In the genomic region with DNA sequence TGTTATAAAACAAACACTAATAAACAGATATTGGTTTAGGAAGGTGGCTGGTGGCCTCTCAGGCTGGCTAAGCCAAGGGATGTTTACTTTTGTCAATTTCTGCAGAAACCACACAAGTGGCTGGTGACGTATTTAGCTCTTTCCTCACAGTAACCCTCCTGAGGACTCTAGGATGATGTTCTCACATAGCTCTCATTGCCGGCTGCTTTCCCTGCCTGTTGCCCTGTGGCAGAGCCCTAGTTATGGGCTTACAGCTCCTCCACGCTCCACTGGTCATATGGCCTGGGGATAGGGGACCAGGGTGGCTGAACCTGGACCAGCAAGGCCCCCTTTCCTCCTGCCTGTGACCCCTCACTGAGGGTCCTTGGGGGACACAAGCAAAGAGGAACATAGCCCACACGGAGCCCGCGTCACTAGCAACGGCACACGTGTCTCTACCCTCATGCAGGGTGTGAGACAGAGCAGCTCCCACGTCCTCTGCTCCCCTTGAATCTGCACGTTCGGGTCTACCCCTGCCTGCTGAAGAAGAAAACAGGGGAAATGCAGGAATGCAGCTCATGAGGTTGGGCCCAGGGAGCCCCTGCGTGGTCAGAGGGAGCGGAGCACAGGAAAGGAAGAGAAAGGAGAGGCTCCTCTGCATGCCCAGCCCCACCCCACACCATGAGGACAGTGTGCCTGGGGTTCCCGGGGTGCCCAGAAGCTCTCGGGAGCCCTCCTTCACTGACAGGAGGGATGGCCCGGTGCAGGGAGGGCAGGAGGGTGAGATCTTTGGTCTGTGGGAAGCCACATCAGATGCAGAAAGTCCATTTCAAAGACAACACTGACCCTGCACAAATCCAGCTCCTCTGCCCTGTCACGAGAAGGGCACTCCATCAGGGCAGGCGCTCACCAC, we compare ENCODE assay signal across 11 cellular contexts. TPM values are rescaled to one million over a fixed set of nuclear protein-coding genes. Genes with fewer than 3 reads are reported as not detected.
A peak's percentile ranks its signal among the peaks of the same experiment; 100 is the strongest.
DNase-seq lines count a peak whose midpoint lies in the region; FAIRE-seq and TF ChIP-seq lines count a peak whose summit lies in the region.
"Had no signal": no experiment of that assay in that cellular context is flagged by ENCODE, and none has a peak within 500 bp of the region (broad histone marks: within the 10 kb centered on the region; RNA-seq: fewer than 3 reads in every experiment).

No MANE protein-coding gene starts in this region.

- POLR2A ChIA-PET in AG04449 (lab: Yijun Ruan, JAX) = interaction anchor here (1.1 kb wide), 1 partner anchor 12 kb away, joined by 3 read pairs; no protein-coding TSS in a partner anchor

- H3K27ac ChIP-seq in liver (ENCODE audit: low read depth in 1 of 2, low read length in 2 of 2) = no peak overlapping the region

- H3K27me3 ChIP-seq in liver (ENCODE audit: control insufficient read depth in 4 of 4, insufficient read depth in 4 of 4, low read length in 3 of 4) = no peaks in the 10 kb centered on the region

- no peaks in the 10 kb centered on the region for H3K9me3 ChIP-seq in liver (ENCODE audit: control insufficient read depth in 4 of 4, low read length in 3 of 4)

- CTCF ChIA-PET in AG04449 (lab: Yijun Ruan, JAX) = interaction anchor here (0.6 to 0.7 kb wide), 2 partner anchors 16 to 203 kb away, joined by 3 read pairs; no protein-coding TSS in a partner anchor

- FAIRE-seq in D721Med (lab: Jason Lieb, UNC) = no peak

- H3K4me3 ChIP-seq in AG04449 (ENCODE audit: low read depth, low read length) (no peak overlapping the region), cardiac fibroblast (replicated peaks in 1 of 2; ENCODE audit: low read depth in 2 of 2, low read length in 2 of 2) (no peak overlapping the region), liver (ENCODE audit: low read depth in 1 of 3, low read length in 3 of 3) (no peak overlapping the region)

- H3K36me3 ChIP-seq in liver (ENCODE audit: control insufficient read depth in 4 of 4, insufficient read depth in 3 of 4, low read depth in 1 of 4, low read length in 3 of 4) = no peaks in the 10 kb centered on the region

- H3K4me1 ChIP-seq in liver (ENCODE audit: control insufficient read depth in 4 of 4, insufficient read depth in 4 of 4, low read length in 3 of 4) = peaks cover 0 to 2% (median 0%) of the 10 kb centered on the region in 4 donors

- WGBS in liver = 84% methylated on average over 18 of the region's 18 CpGs

- no peak for TF ChIP-seq RAD21 in liver (IDR thresholded peaks at IDR 0.05)

- DNase-seq in AG04449 (ENCODE audit: low read depth, low spot score) (peak; percentile 50), LHCN-M2 (ENCODE audit: low read depth) (peak; percentile 78), cardiac fibroblast (ENCODE audit: low read depth in 2 of 2) (peak; percentile 60 to 88), D721Med (ENCODE audit: insufficient read length, low spot score) (no peak), NCI-H82 treated with DMSO at 0.1 percent for 48 hours (lab: John Stamatoyannopoulos, UW; ENCODE audit: unreplicated experiment) (no peak)
- DNase-seq in effector CD4-positive, alpha-beta T cell = no peak
- DNase-seq in stimulated activated naive CD4-positive, alpha-beta T cell treated with Interleukin-2 at 50 U/mL for 16 hours (lab: John Stamatoyannopoulos, UW) = no peak
- DNase-seq: anterior cingulate cortex; CD4-positive, alpha-beta memory T cell; stimulated activated CD4-positive, alpha-beta T cell treated with anti-CD3 and anti-CD28 coated beads, Interleukin-2, amount 100 ng/mL, for 24 hours had no signal

- no peak for TF ChIP-seq CTCF in AG04449 (IDR thresholded peaks at IDR 0.05; ENCODE audit: insufficient read depth, low read length, missing control alignments)
- TF ChIP-seq CTCF in cardiac fibroblast (IDR thresholded peaks at IDR 0.05; ENCODE audit: low read depth, low read length) = no peak
- TF ChIP-seq CTCF in liver (IDR thresholded peaks at IDR 0.05; ENCODE audit: low read depth, low read length, missing input control) = no peak
- TF ChIP-seq CTCF in D721Med (IDR thresholded peaks at IDR 0.05; ENCODE audit: insufficient read depth, missing control alignments) = no peak

- H3K9ac ChIP-seq in liver (ENCODE audit: low read depth in 1 of 2, low read length in 2 of 2) = no peak overlapping the region

TF ChIP-seq in liver, 16 proteins besides CTCF, POLR2A, EP300 and RAD21:
- peak; percentile 18 for TF ChIP-seq FOXA2 (IDR thresholded peaks at IDR 0.05)
- TF ChIP-seq FOXA1 (IDR thresholded peaks at IDR 0.05) = no peak
TF ChIP-seq in liver: peak in this region for 1.

RNA-seq across cellular contexts. Expression of a gene that starts 13.9 kb away (rescaled TPM):
- total RNA-seq in LHCN-M2 (2014; rRNA removed) (0.06 TPM in 1 of 2 replicates, not detected in the other), liver (under 1 TPM; 0.28 to 0.59 TPM)
- polyA plus RNA-seq in LHCN-M2 (2012) = 0.17 TPM
- polyA plus RNA-seq in liver = under 1 TPM; 0.22 to 0.35 TPM

RNA-seq across cellular contexts. Expression of a gene that starts 54.4 kb away (rescaled TPM):
- 32.4 and 43.7 TPM in 2 replicates for total RNA-seq in LHCN-M2 (2014; rRNA removed)
- 23.1 TPM for polyA plus RNA-seq in LHCN-M2 (2012)
- 1 to 10 TPM; 2.5 to 9.0 TPM for total RNA-seq in liver
- polyA plus RNA-seq in liver = 1 to 10 TPM; 4.5 to 5.5 TPM

Comparison
In these comparisons a context has a peak if more than half of its experiments do, and no peak if none do; other contexts are left out.
1. DNase-seq: peak in AG04449 (single experiment), LHCN-M2 (single experiment) and cardiac fibroblast (2 of 2); none in effector CD4-positive, alpha-beta T cell (single experiment), D721Med (single experiment), NCI-H82 treated with DMSO at 0.1 percent for 48 hours (single experiment) and stimulated activated naive CD4-positive, alpha-beta T cell treated with Interleukin-2 at 50 U/mL for 16 hours (single experiment).